28 cellular contexts compared by ENCODE assay signal in the genomic region with DNA sequence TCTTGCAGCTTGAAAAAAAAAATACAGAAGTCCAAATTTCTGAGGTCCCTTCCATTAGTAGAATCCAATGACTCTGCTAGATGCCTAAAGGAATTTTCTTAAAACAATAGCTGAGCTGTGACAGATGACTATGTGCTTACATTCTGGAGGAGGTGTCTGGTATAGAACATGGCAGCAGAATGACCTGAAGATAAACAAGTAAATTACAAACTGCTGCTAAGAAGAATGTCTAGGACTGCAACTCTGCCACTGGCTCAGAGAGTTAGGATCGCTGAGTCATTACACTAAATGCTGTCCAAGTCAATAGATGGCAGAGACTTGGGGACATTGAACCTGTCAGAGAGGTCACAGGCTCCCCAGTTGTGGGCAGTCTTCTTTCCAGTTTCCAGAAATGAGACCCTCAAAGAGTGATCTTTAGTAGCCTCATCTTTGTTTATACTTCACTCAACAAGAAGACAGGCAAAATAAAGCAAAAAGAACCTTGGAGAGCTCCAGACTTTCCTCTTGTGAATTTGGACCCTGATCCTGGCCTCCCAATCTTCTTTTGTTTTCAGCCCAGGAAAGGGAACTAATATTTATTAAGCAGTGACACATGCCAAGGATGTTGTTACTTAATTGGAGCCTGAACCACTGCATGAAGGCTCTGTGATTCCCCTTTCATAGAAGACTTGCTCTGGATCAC. TPM values are rescaled to one million over a fixed set of nuclear protein-coding genes. Genes with fewer than 3 reads are reported as not detected.
DNase-seq lines count a peak whose midpoint lies in the region; FAIRE-seq and TF ChIP-seq lines count a peak whose summit lies in the region.
"Had no signal": no experiment of that assay in that cellular context is flagged by ENCODE, and none has a peak within 500 bp of the region (broad histone marks: within the 10 kb centered on the region; RNA-seq: fewer than 3 reads in every experiment).

No MANE protein-coding gene starts in this region.

- H3K9me3 ChIP-seq in endothelial cell of umbilical vein (replicated peaks; ENCODE audit: control insufficient read depth, insufficient read depth, low read length) = no peaks in the 10 kb centered on the region
- no peaks in the 10 kb centered on the region for H3K9me3 ChIP-seq in osteoblast (ENCODE audit: low read depth, low read length)
- H3K9me3 ChIP-seq in Karpas-422 (ENCODE audit: low read length) = no peaks in the 10 kb centered on the region
- H3K9me3 ChIP-seq: ascending aorta, heart right ventricle, suprapubic skin had no signal

- H3K79me2 ChIP-seq in endothelial cell of umbilical vein (ENCODE audit: control insufficient read depth, insufficient read depth, low read length) (no peaks in the 10 kb centered on the region), osteoblast (ENCODE audit: insufficient read depth, low read length) (no peaks in the 10 kb centered on the region), Karpas-422 (ENCODE audit: low read length) (no peaks in the 10 kb centered on the region)

- no peaks in the 10 kb centered on the region for H3K9me1 ChIP-seq in endothelial cell of umbilical vein (replicated peaks; ENCODE audit: control insufficient read depth, extremely low read depth, insufficient read depth, low read length)

- H3K4me1 ChIP-seq in endothelial cell of umbilical vein (ENCODE audit: control insufficient read depth, extremely low read depth, insufficient read depth, low read length) (no peaks in the 10 kb centered on the region), osteoblast (ENCODE audit: insufficient read depth, low read length) (no peaks in the 10 kb centered on the region), Karpas-422 (ENCODE audit: low read length) (no peaks in the 10 kb centered on the region)
- H3K4me1 ChIP-seq: ascending aorta, heart right ventricle had no signal

- H4K20me1 ChIP-seq in endothelial cell of umbilical vein (replicated peaks; ENCODE audit: control insufficient read depth, extremely low read depth, insufficient read depth, low read length) (no peaks in the 10 kb centered on the region), osteoblast (ENCODE audit: insufficient read depth, low read length) (peaks cover 15% of the 10 kb centered on the region), Karpas-422 (ENCODE audit: insufficient read depth, low read depth, low read length) (no peaks in the 10 kb centered on the region)
- H4K20me1 ChIP-seq: BLaER1 treated with 17β-estradiol and CSF1 and Interleukin-3, amounts not matched to agents 10 nM and 100 nM had no signal

- TF ChIP-seq POLR2A in endothelial cell of umbilical vein (IDR thresholded peaks at IDR 0.05; ENCODE audit: low read depth, low read length) = no peak

- no peak overlapping the region for H2AFZ ChIP-seq in endothelial cell of umbilical vein (ENCODE audit: low read depth, low read length)
- H2AFZ ChIP-seq in osteoblast (ENCODE audit: low read length) = no peak overlapping the region
- H2AFZ ChIP-seq in Karpas-422 (ENCODE audit: low read length) = no peak overlapping the region

- peak; percentile 21 to 52 for DNase-seq in NOMO-1 (lab: John Stamatoyannopoulos, UW; ENCODE audit: unreplicated experiment in 2 of 2)
- no peak for DNase-seq in NOMO-1 treated with dmso at 0.1 percent for 144 hours (lab: John Stamatoyannopoulos, UW; ENCODE audit: unreplicated experiment)
- DNase-seq in M059J (ENCODE audit: low read depth) = peak; percentile 67
- no peak for DNase-seq in endothelial cell of umbilical vein (ENCODE audit: low read depth, low spot score)
- DNase-seq in osteoblast (ENCODE audit: insufficient read length, low spot score, missing footprints) = peak; percentile 47
- DNase-seq in Karpas-422 = no peak
- no peak for DNase-seq in inferior parietal cortex (ENCODE audit: extremely low spot score)
- no peak for DNase-seq in NCI-H82 treated with DMSO at 0.1 percent for 48 hours (lab: John Stamatoyannopoulos, UW; ENCODE audit: unreplicated experiment)
- DNase-seq: 8988T; activated CD4-positive, alpha-beta T cell treated with anti-CD3 and anti-CD28 coated beads, Interleukin-2, amount 50 U/mL, for 1 hour; activated CD8-positive, alpha-beta memory T cell treated with anti-CD3 and anti-CD28 coated beads, Interleukin-2, amount 10 ng/mL, durations not matched to agents 7 days and 5 days; activated T-cell treated with anti-CD3 and anti-CD28 coated beads, Interleukin-2, amount 50 U/mL, for 72 hours; caudate nucleus; heart right ventricle; naive B cell; NCI-H510A treated with DMSO at 0.1 percent for 48 hours; NK-92 treated with Interleukin-12 subunit alpha and Interleukin-12 subunit beta, amount 100 ng/mL, for 24 hours; occipital lobe; retina; RPMI8226; stimulated activated CD4-positive, alpha-beta T cell treated with anti-CD3 and anti-CD28 coated beads, Interleukin-2, amount 100 ng/mL, for 24 hours; T-helper 9 cell had no signal

- no peak for TF ChIP-seq CTCF in endothelial cell of umbilical vein (IDR thresholded peaks at IDR 0.05; ENCODE audit: extremely low read depth in 1 of 2, insufficient read depth in 1 of 2, low read depth in 1 of 2, low read length in 2 of 2)
- no peak for TF ChIP-seq CTCF in osteoblast (IDR thresholded peaks at IDR 0.05; ENCODE audit: extremely low read depth, low read depth, low read length)

- H3K4me2 ChIP-seq in endothelial cell of umbilical vein (ENCODE audit: insufficient read depth, low read length) (no peak overlapping the region), osteoblast (ENCODE audit: insufficient read depth, low read length) (no peak overlapping the region), Karpas-422 (ENCODE audit: low read depth, low read length, poor library complexity, severe bottlenecking) (no peak overlapping the region)
- H3K4me2 ChIP-seq: smooth muscle cell had no signal

- POLR2A ChIA-PET in endothelial cell of umbilical vein (lab: Charles Lee) = no interaction called here

- dilution Hi-C loops in endothelial cell of umbilical vein (cut with MboI; ENCODE audit: extremely low pct_ligation_motif_present, low sequenced_read_pairs) = no loop called here

- no peak overlapping the region for H3K4me3 ChIP-seq in endothelial cell of umbilical vein (replicated peaks in 1 of 3; ENCODE audit: insufficient read depth in 1 of 3, low read depth in 1 of 3, low read length in 3 of 3)
- H3K4me3 ChIP-seq in osteoblast (ENCODE audit: insufficient read depth, low read length) = no peak overlapping the region
- H3K4me3 ChIP-seq in Karpas-422 (ENCODE audit: low read length) = no peak overlapping the region
- H3K4me3 ChIP-seq: ascending aorta; BLaER1 treated with 17β-estradiol and CSF1 and Interleukin-3, amounts not matched to agents 10 nM and 100 nM; heart right ventricle; SK-N-MC; smooth muscle cell; suprapubic skin had no signal

- no TSS peak for BruUV-seq in endothelial cell of umbilical vein (replicated peaks; lab: Mats Ljungman, UMichigan)

- CTCF ChIA-PET in endothelial cell of umbilical vein (lab: Charles Lee) = no interaction called here

- no peaks in the 10 kb centered on the region for H3K27me3 ChIP-seq in endothelial cell of umbilical vein (ENCODE audit: control insufficient read depth in 2 of 2, insufficient read depth in 2 of 2, low read length in 2 of 2)
- H3K27me3 ChIP-seq in osteoblast (ENCODE audit: insufficient read depth, low read length) = no peaks in the 10 kb centered on the region
- H3K27me3 ChIP-seq in Karpas-422 (ENCODE audit: low read length) = no peaks in the 10 kb centered on the region
- H3K27me3 ChIP-seq: ascending aorta, suprapubic skin had no signal

- intact Hi-C loops in endothelial cell of umbilical vein (cut with micrococcal nuclease) = no loop called here

- H3K36me3 ChIP-seq in endothelial cell of umbilical vein (ENCODE audit: control insufficient read depth in 2 of 2, extremely low read depth in 1 of 2, insufficient read depth in 2 of 2, low read length in 2 of 2) = no peaks in the 10 kb centered on the region
- H3K36me3 ChIP-seq in osteoblast (ENCODE audit: insufficient read depth, low read length) = no peaks in the 10 kb centered on the region
- no peaks in the 10 kb centered on the region for H3K36me3 ChIP-seq in Karpas-422 (ENCODE audit: insufficient read depth, low read length)
- H3K36me3 ChIP-seq: ascending aorta; BLaER1 treated with 17β-estradiol and CSF1 and Interleukin-3, amounts not matched to agents 10 nM and 100 nM; heart right ventricle; suprapubic skin had no signal

- H3K27ac ChIP-seq in endothelial cell of umbilical vein (ENCODE audit: insufficient read depth, low read depth, low read length) = no peak overlapping the region
- no peak overlapping the region for H3K27ac ChIP-seq in osteoblast (ENCODE audit: low read depth, low read length)
- H3K27ac ChIP-seq in Karpas-422 (ENCODE audit: low read length) = no peak overlapping the region
- H3K27ac ChIP-seq: ascending aorta; BLaER1 treated with 17β-estradiol and CSF1 and Interleukin-3, amounts not matched to agents 10 nM and 100 nM; heart right ventricle; SK-N-MC; suprapubic skin had no signal

- FAIRE-seq in endothelial cell of umbilical vein (lab: Jason Lieb, UNC) = peak; percentile 54
- FAIRE-seq: endometrium had no signal

- H3K9ac ChIP-seq in endothelial cell of umbilical vein (replicated peaks; ENCODE audit: extremely low read depth, insufficient read depth, low read length) (no peak overlapping the region), Karpas-422 (ENCODE audit: low read length) (no peak overlapping the region)
- H3K9ac ChIP-seq: BLaER1 treated with 17β-estradiol and CSF1 and Interleukin-3, amounts not matched to agents 10 nM and 100 nM had no signal

- no peaks in the 10 kb centered on the region for H3K9me2 ChIP-seq in Karpas-422 (replicated peaks; ENCODE audit: insufficient read depth, low read length)

TF ChIP-seq in endothelial cell of umbilical vein, 7 proteins besides CTCF, POLR2A, EP300 and RAD21 (continues in another document):
- no peak for TF ChIP-seq POLR2AphosphoS5 (IDR thresholded peaks at IDR 0.05; ENCODE audit: insufficient read depth, low read depth, low read length)
- no peak for TF ChIP-seq FOS (IDR thresholded peaks at IDR 0.05; ENCODE audit: borderline replicate concordance, insufficient read depth, low read length)
- TF ChIP-seq JUN (IDR thresholded peaks at IDR 0.05; ENCODE audit: borderline replicate concordance, insufficient read depth, insufficient read length, low read depth) = no peak

RNA-seq across cellular contexts. Expression of a gene that starts 56.4 kb away (rescaled TPM):
- total RNA-seq in M059J (2014; rRNA removed; shearing (Covaris generic)) = 10.3 and 16.7 TPM in 2 replicates
- 10.1 and 12.4 TPM in 2 replicates for total RNA-seq in endothelial cell of umbilical vein
- polyA plus RNA-seq in endothelial cell of umbilical vein = 8.8 and 9.0 TPM in 2 replicates
- 8.2 TPM in 2 replicates for polyA plus RNA-seq in endothelial cell of umbilical vein (2011; cell fraction: cytosol; rRNA removed)
- polyA plus RNA-seq in endothelial cell of umbilical vein (2011; cell fraction: nucleus; rRNA removed) = 36.5 and 41.3 TPM in 2 replicates
- 5.4 TPM in 2 replicates for polyA plus RNA-seq in endothelial cell of umbilical vein (2012)
- 10.2 and 12.1 TPM in 2 replicates for polyA minus RNA-seq in endothelial cell of umbilical vein
- polyA minus RNA-seq in endothelial cell of umbilical vein (2011; cell fraction: cytosol; rRNA and poly(A)+ RNA removed) = 9.4 TPM
- 8.0 and 12.4 TPM in 2 replicates for polyA minus RNA-seq in endothelial cell of umbilical vein (2011; cell fraction: nucleus; rRNA and poly(A)+ RNA removed)
- total RNA-seq in osteoblast = 12.3 and 12.7 TPM in 2 replicates
- not detected in 2 replicates for total RNA-seq in Karpas-422 (2014; rRNA removed; shearing (Covaris generic); ENCODE audit: low replicate concordance)

Comparison
In these comparisons a context has a peak if more than half of its experiments do, and no peak if none do; other contexts are left out.
1. DNase-seq: peak in NOMO-1 (2 of 2), M059J (single experiment) and osteoblast (single experiment); none in NOMO-1 treated with dmso at 0.1 percent for 144 hours (single experiment), endothelial cell of umbilical vein (single experiment), Karpas-422 (single experiment), inferior parietal cortex (single experiment) and NCI-H82 treated with DMSO at 0.1 percent for 48 hours (single experiment).
2. RNA of a gene that starts 56.4 kb away (total RNA-seq): 10.3 to 16.7 TPM in M059J, 10.1 to 12.4 TPM in endothelial cell of umbilical vein and 12.3 to 12.7 TPM in osteoblast; not detected in Karpas-422; every median in the first group is over 10 times any median in the second.